8 cellular contexts compared by ENCODE assay signal in the genomic region with DNA sequence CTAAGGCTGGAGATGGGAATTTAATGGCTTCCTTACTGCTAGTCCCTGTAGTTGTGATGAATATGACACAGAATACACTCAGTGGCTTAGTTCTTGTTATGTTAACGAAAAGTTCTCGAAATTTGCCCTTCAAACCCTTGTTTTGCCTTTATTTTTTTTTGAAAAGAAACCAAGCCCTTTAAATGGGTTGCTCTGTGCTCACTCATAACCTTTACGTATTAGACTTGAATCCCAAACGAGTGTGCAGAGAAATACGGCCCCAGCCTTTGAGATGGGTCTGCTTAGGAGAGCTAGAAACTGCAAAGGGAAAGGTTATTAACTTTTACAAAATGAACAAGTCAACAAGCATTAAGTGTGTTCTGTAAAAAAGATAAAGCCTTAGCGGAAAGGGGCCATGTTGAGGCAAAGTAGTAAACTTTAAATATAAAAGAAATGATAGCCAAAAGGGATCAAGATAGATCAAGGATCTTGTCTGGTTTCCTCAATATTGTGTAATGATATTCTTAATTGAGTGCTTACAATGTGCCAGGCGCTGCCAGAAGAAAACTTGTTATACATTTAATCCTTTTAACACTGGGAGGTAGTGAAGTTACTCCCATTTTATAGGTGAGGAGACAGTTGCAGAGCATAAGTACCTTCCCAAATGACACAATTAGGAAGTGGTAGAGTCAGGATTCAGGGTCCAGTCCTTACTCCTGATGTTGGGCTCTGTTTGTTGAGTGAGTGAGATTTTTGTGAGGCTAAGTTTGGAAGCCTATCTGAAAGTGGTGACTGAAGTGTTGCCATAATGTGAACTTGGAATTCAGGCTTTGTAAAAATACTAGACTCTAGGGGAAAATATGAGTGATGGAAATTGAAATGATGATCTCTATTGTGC. TPM values are rescaled to one million over a fixed set of nuclear protein-coding genes. Genes with fewer than 3 reads are reported as not detected.
DNase-seq lines count a peak whose midpoint lies in the region; ATAC-seq and TF ChIP-seq lines count a peak whose summit lies in the region.

No MANE protein-coding gene starts in this region.

- TF ChIP-seq POLR2A in NB4 (IDR thresholded peaks at IDR 0.05; ENCODE audit: extremely low read depth, insufficient read length), result no peak

- H3K36me3 ChIP-seq in mucosa of rectum (ENCODE audit: control insufficient read depth in 2 of 2, insufficient read depth in 2 of 2, low read length in 2 of 2), result no peaks in the 10 kb centered on the region

- no peaks in the 10 kb centered on the region for H3K9me3 ChIP-seq in mucosa of rectum (ENCODE audit: control insufficient read depth in 2 of 2, low read length in 2 of 2)

- H3K27me3 Mint-ChIP-seq in chondrocyte (ENCODE audit: low read depth), result no peaks in the 10 kb centered on the region

- ATAC-seq in GM18867 (IDR thresholded peaks at IDR 0.05; ENCODE audit: unreplicated experiment) (no peak), GM18498 (IDR thresholded peaks at IDR 0.05; ENCODE audit: unreplicated experiment) (no peak), HG03108 (IDR thresholded peaks at IDR 0.05; ENCODE audit: unreplicated experiment) (no peak)

- DNase-seq in ELR (ENCODE audit: low read depth) (peak; percentile 33), NB4 (ENCODE audit: low read depth) (peak; percentile 44), chondrocyte (ENCODE audit: low spot score) (no peak), iPS-NIHi11 (ENCODE audit: low spot score) (no peak)

- peak overlapping the region; percentile 100 for H3K4me3 Mint-ChIP-seq in chondrocyte (ENCODE audit: unreplicated experiment)

- H3K27ac ChIP-seq in mucosa of rectum (ENCODE audit: low read depth in 2 of 2, low read length in 2 of 2), result peak overlapping the region; percentile 88 to 93

- H3K4me3 ChIP-seq in NB4 (ENCODE audit: low read depth, low read length) (peak overlapping the region; percentile 85), mucosa of rectum (ENCODE audit: low read length in 2 of 2) (peak overlapping the region; percentile 87 to 100)

- TF ChIP-seq CTCF in NB4 (IDR thresholded peaks at IDR 0.05; ENCODE audit: low read depth, low read length), result no peak
- TF ChIP-seq CTCF in chondrocyte (IDR thresholded peaks at IDR 0.05), result no peak

- no peaks in the 10 kb centered on the region for H3K9me3 Mint-ChIP-seq in chondrocyte (ENCODE audit: low read depth)

- H3K36me3 Mint-ChIP-seq in chondrocyte (ENCODE audit: low read depth), result no peaks in the 10 kb centered on the region

- peak overlapping the region; percentile 91 to 99 for H3K9ac ChIP-seq in mucosa of rectum (ENCODE audit: low read depth in 1 of 2, low read length in 2 of 2)

- peaks cover 22 to 38% of the 10 kb centered on the region in 2 donors for H3K4me1 ChIP-seq in mucosa of rectum (ENCODE audit: control insufficient read depth in 2 of 2, insufficient read depth in 2 of 2, low read length in 2 of 2)

- no peaks in the 10 kb centered on the region for H3K27me3 ChIP-seq in mucosa of rectum (ENCODE audit: control insufficient read depth in 2 of 2, insufficient read depth in 2 of 2, low read length in 2 of 2)

- peak overlapping the region; percentile 100 for H3K27ac Mint-ChIP-seq in chondrocyte (ENCODE audit: unreplicated experiment)

- H3K4me1 Mint-ChIP-seq in chondrocyte (ENCODE audit: low read depth), result peaks cover 50% of the 10 kb centered on the region

RNA-seq across cellular contexts. Expression of a gene that starts 1.9 kb away (rescaled TPM):
- total RNA-seq in chondrocyte, result 48.3 to 69.0 TPM (median 67.1 TPM) in 3 replicates

Comparison
In these comparisons a context has a peak if more than half of its experiments do, and no peak if none do; other contexts are left out.
1. DNase-seq: peak in ELR (single experiment) and NB4 (single experiment); none in chondrocyte (single experiment) and iPS-NIHi11 (single experiment).